Comparison of ENCODE assay signal across 10 cellular contexts in genomic region chr7:32879460-32879859, GRCh38. TPM values are rescaled to one million over a fixed set of nuclear protein-coding genes. Genes with fewer than 3 reads are reported as not detected.
DNase-seq lines count a peak whose midpoint lies in the region; ATAC-seq and TF ChIP-seq lines count a peak whose summit lies in the region.
"Had no signal": no experiment of that assay in that cellular context is flagged by ENCODE, and none has a peak within 500 bp of the region (broad histone marks: within the 10 kb centered on the region; RNA-seq: fewer than 3 reads in every experiment).

No MANE protein-coding gene starts in this region.

- H3K4me1 Mint-ChIP-seq in activated B cell treated with CpG ODN at 0.5 μM for 24 hours = peaks cover 54% of the 10 kb centered on the region

- ATAC-seq in activated B cell treated with CpG ODN at 0.5 μM for 24 hours (ENCODE audit: low read depth) (no peak), HG03159 (IDR thresholded peaks at IDR 0.05; ENCODE audit: unreplicated experiment) (no peak)

- intact Hi-C loops in activated B cell treated with CpG ODN at 0.5 μM for 24 hours (cut with micrococcal nuclease) = no loop called here

- H3K36me3 Mint-ChIP-seq in activated B cell treated with CpG ODN at 0.5 μM for 24 hours (ENCODE audit: low read depth) = peaks cover 34% of the 10 kb centered on the region

- POLR2A ChIA-PET in activated B cell treated with CpG ODN at 0.5 μM for 24 hours (lab: Charles Lee) = no interaction called here

- no peak overlapping the region for H3K4me3 Mint-ChIP-seq in activated B cell treated with CpG ODN at 0.5 μM for 24 hours
- H3K4me3 Mint-ChIP-seq: activated naive CD8-positive, alpha-beta T cell treated with anti-CD3 and anti-CD28 coated beads, Interleukin-2, amount 10 ng/mL, durations not matched to agents 7 days and 5 days had no signal

- DNase-seq in Ammon's horn (ENCODE audit: low spot score) = peak; percentile 8
- DNase-seq in H4 (ENCODE audit: low spot score) = peak; percentile 36
- no peak for DNase-seq in activated B cell treated with CpG ODN at 0.5 μM for 24 hours
- DNase-seq in kidney tubule cell (ENCODE audit: low spot score) = peak; percentile 27
- DNase-seq in SW480 (ENCODE audit: low spot score) = no peak
- no peak for DNase-seq in DMS79 treated with DMSO at 0.1 percent for 48 hours (lab: John Stamatoyannopoulos, UW)
- DNase-seq in stimulated activated CD4-positive, alpha-beta T cell treated with anti-CD3 and anti-CD28 coated beads, Interleukin-2, amount 100 ng/mL, for 48 hours = no peak
- DNase-seq: activated naive CD8-positive, alpha-beta T cell treated with anti-CD3 and anti-CD28 coated beads, Interleukin-2, amount 10 ng/mL, durations not matched to agents 7 days and 5 days; NK-92 treated with Interleukin-12 subunit alpha and Interleukin-12 subunit beta, amount 100 ng/mL, for 24 hours had no signal

- no peaks in the 10 kb centered on the region for H3K9me3 Mint-ChIP-seq in activated B cell treated with CpG ODN at 0.5 μM for 24 hours
- H3K9me3 Mint-ChIP-seq: activated naive CD8-positive, alpha-beta T cell treated with anti-CD3 and anti-CD28 coated beads, Interleukin-2, amount 10 ng/mL, durations not matched to agents 7 days and 5 days had no signal

- H3K27me3 Mint-ChIP-seq in activated B cell treated with CpG ODN at 0.5 μM for 24 hours = no peaks in the 10 kb centered on the region
- H3K27me3 Mint-ChIP-seq: activated naive CD8-positive, alpha-beta T cell treated with anti-CD3 and anti-CD28 coated beads, Interleukin-2, amount 10 ng/mL, durations not matched to agents 7 days and 5 days had no signal

- TF ChIP-seq CTCF in activated B cell treated with CpG ODN at 0.5 μM for 24 hours (IDR thresholded peaks at IDR 0.05) = no peak

- CTCF ChIA-PET in activated B cell treated with CpG ODN at 0.5 μM for 24 hours (lab: Charles Lee) = no interaction called here

- peak overlapping the region; percentile 32 for H3K27ac Mint-ChIP-seq in activated B cell treated with CpG ODN at 0.5 μM for 24 hours
- H3K27ac Mint-ChIP-seq: activated naive CD8-positive, alpha-beta T cell treated with anti-CD3 and anti-CD28 coated beads, Interleukin-2, amount 10 ng/mL, durations not matched to agents 7 days and 5 days had no signal

RNA-seq across cellular contexts. Expression of gene KBTBD2, which starts 12.1 kb away (rescaled TPM):
- 49.4 and 63.6 TPM in 2 replicates for total RNA-seq in H4 (2014; rRNA removed; shearing (Covaris generic))
- total RNA-seq in activated B cell treated with CpG ODN at 0.5 μM for 24 hours = 35.2 and 39.7 TPM in 2 replicates

Comparison
In these comparisons a context has a peak if more than half of its experiments do, and no peak if none do; other contexts are left out.
1. DNase-seq: peak in Ammon's horn (single experiment), H4 (single experiment) and kidney tubule cell (single experiment); none in activated B cell treated with CpG ODN at 0.5 μM for 24 hours (single experiment), SW480 (single experiment), DMS79 treated with DMSO at 0.1 percent for 48 hours (single experiment) and stimulated activated CD4-positive, alpha-beta T cell treated with anti-CD3 and anti-CD28 coated beads, Interleukin-2, amount 100 ng/mL, for 48 hours (0 of 2).